Comparison of ENCODE assay signal across 17 cellular contexts in genomic region chr1:11383553-11384169, GRCh38.
DNase-seq lines count a peak whose midpoint lies in the region; ATAC-seq lines count a peak whose summit lies in the region.
"Had no signal": no experiment of that assay in that cellular context is flagged by ENCODE, and none has a peak within 500 bp of the region (broad histone marks: within the 10 kb centered on the region; RNA-seq: fewer than 3 reads in every experiment).

No MANE protein-coding gene starts in this region.

- ATAC-seq in activated naive CD8-positive, alpha-beta T cell treated with anti-CD3 and anti-CD28 coated beads, Interleukin-2, amount 10 ng/mL, durations not matched to agents 7 days and 5 days (ENCODE audit: low read depth): peak; percentile 61
- ATAC-seq in GM19035 (IDR thresholded peaks at IDR 0.05; ENCODE audit: unreplicated experiment) (no peak), GM21723 (IDR thresholded peaks at IDR 0.05; ENCODE audit: unreplicated experiment) (no peak)
- ATAC-seq: GM23338, Right ventricle myocardium inferior had no signal

- peak overlapping the region; percentile 79 for H3K27ac Mint-ChIP-seq in activated CD4-positive, alpha-beta T cell treated with anti-CD3 and anti-CD28 coated beads, Interleukin-2, amount 10 ng/mL, durations not matched to agents 24 days and 14 days
- H3K27ac Mint-ChIP-seq in activated naive CD8-positive, alpha-beta T cell treated with anti-CD3 and anti-CD28 coated beads, Interleukin-2, amount 10 ng/mL, durations not matched to agents 7 days and 5 days: peak overlapping the region; percentile 78
- H3K27ac Mint-ChIP-seq: GM23338 had no signal

- peak; percentile 64 for DNase-seq in activated CD4-positive, alpha-beta T cell treated with anti-CD3 and anti-CD28 coated beads, Interleukin-2, amount 10 ng/mL, durations not matched to agents 24 days and 14 days
- no peak for DNase-seq in activated CD4-positive, alpha-beta T cell treated with anti-CD3 and anti-CD28 coated beads for 4 hours
- DNase-seq in NCI-H1694 treated with DMSO at 0.1 percent for 48 hours (lab: John Stamatoyannopoulos, UW) (peak; percentile 67), posterior cingulate gyrus (peak in 6 of 10 donors; percentile 28 to 88 (median 41)), DMS79 treated with DMSO at 0.1 percent for 48 hours (lab: John Stamatoyannopoulos, UW) (no peak)
- no peak for DNase-seq in activated naive CD8-positive, alpha-beta T cell treated with anti-CD3 and anti-CD28 coated beads, Interleukin-2, amount 10 ng/mL, durations not matched to agents 7 days and 5 days
- DNase-seq: ACHN; activated effector memory CD4-positive, alpha-beta T cell treated with anti-CD3 and anti-CD28 coated beads, Interleukin-2, amount 50 U/mL, for 16 hours; cortex of kidney; MG63; NCI-H524 treated with DMSO at 0.1 percent for 48 hours; ovary; WERI-Rb-1 had no signal

- peaks cover 4% of the 10 kb centered on the region for H3K36me3 Mint-ChIP-seq in activated CD4-positive, alpha-beta T cell treated with anti-CD3 and anti-CD28 coated beads, Interleukin-2, amount 10 ng/mL, durations not matched to agents 24 days and 14 days (ENCODE audit: low read depth)
- peaks cover 8% of the 10 kb centered on the region for H3K36me3 Mint-ChIP-seq in activated naive CD8-positive, alpha-beta T cell treated with anti-CD3 and anti-CD28 coated beads, Interleukin-2, amount 10 ng/mL, durations not matched to agents 7 days and 5 days

- H3K27me3 Mint-ChIP-seq in activated CD4-positive, alpha-beta T cell treated with anti-CD3 and anti-CD28 coated beads, Interleukin-2, amount 10 ng/mL, durations not matched to agents 24 days and 14 days: peaks cover 33% of the 10 kb centered on the region
- H3K27me3 Mint-ChIP-seq in activated naive CD8-positive, alpha-beta T cell treated with anti-CD3 and anti-CD28 coated beads, Interleukin-2, amount 10 ng/mL, durations not matched to agents 7 days and 5 days: peaks cover 31% of the 10 kb centered on the region

- peak overlapping the region; percentile 62 for H3K4me3 Mint-ChIP-seq in activated CD4-positive, alpha-beta T cell treated with anti-CD3 and anti-CD28 coated beads, Interleukin-2, amount 10 ng/mL, durations not matched to agents 24 days and 14 days
- peak overlapping the region; percentile 65 for H3K4me3 Mint-ChIP-seq in activated naive CD8-positive, alpha-beta T cell treated with anti-CD3 and anti-CD28 coated beads, Interleukin-2, amount 10 ng/mL, durations not matched to agents 7 days and 5 days
- H3K4me3 Mint-ChIP-seq: GM23338 had no signal

- peaks cover 4% of the 10 kb centered on the region for H3K9me3 Mint-ChIP-seq in activated CD4-positive, alpha-beta T cell treated with anti-CD3 and anti-CD28 coated beads, Interleukin-2, amount 10 ng/mL, durations not matched to agents 24 days and 14 days
- H3K9me3 Mint-ChIP-seq in activated naive CD8-positive, alpha-beta T cell treated with anti-CD3 and anti-CD28 coated beads, Interleukin-2, amount 10 ng/mL, durations not matched to agents 7 days and 5 days: peaks cover 6% of the 10 kb centered on the region
- H3K9me3 Mint-ChIP-seq: GM23338 had no signal

- POLR2A ChIA-PET in activated naive CD8-positive, alpha-beta T cell treated with anti-CD3 and anti-CD28 coated beads, Interleukin-2, amount 10 ng/mL, durations not matched to agents 7 days and 5 days (lab: Charles Lee): interaction anchor here (1.1 kb wide), 1 partner anchor 23 kb away, joined by 4 read pairs; no protein-coding TSS in a partner anchor

- intact Hi-C loops in activated CD4-positive, alpha-beta T cell treated with anti-CD3 and anti-CD28 coated beads, Interleukin-2, amount 10 ng/mL, durations not matched to agents 24 days and 14 days (cut with micrococcal nuclease): no loop called here
- intact Hi-C loops in posterior cingulate gyrus (cut with DNase I): no loop called here

- peaks cover 16% of the 10 kb centered on the region for H3K4me1 Mint-ChIP-seq in activated CD4-positive, alpha-beta T cell treated with anti-CD3 and anti-CD28 coated beads, Interleukin-2, amount 10 ng/mL, durations not matched to agents 24 days and 14 days
- peaks cover 19% of the 10 kb centered on the region for H3K4me1 Mint-ChIP-seq in activated naive CD8-positive, alpha-beta T cell treated with anti-CD3 and anti-CD28 coated beads, Interleukin-2, amount 10 ng/mL, durations not matched to agents 7 days and 5 days

Comparison
In these comparisons a context has a peak if more than half of its experiments do, and no peak if none do; other contexts are left out.
1. DNase-seq: peak in activated CD4-positive, alpha-beta T cell treated with anti-CD3 and anti-CD28 coated beads, Interleukin-2, amount 10 ng/mL, durations not matched to agents 24 days and 14 days (single experiment), NCI-H1694 treated with DMSO at 0.1 percent for 48 hours (single experiment) and posterior cingulate gyrus (6 of 10); none in activated CD4-positive, alpha-beta T cell treated with anti-CD3 and anti-CD28 coated beads for 4 hours (0 of 2), activated naive CD8-positive, alpha-beta T cell treated with anti-CD3 and anti-CD28 coated beads, Interleukin-2, amount 10 ng/mL, durations not matched to agents 7 days and 5 days (single experiment) and DMS79 treated with DMSO at 0.1 percent for 48 hours (single experiment).